In genomic region chr14:103629503-103630121, GRCh38 we compare ENCODE assay signal across 1 cellular context.
TF ChIP-seq lines count a peak whose summit lies in the region.

No MANE protein-coding gene starts in this region.

TF ChIP-seq in HepG2, 621 proteins besides CTCF, POLR2A, EP300 and RAD21 (continued from another document):
- TF ChIP-seq ZNF513 (CRISPR knock-in tag; conservative IDR thresholded peaks at IDR 0.05) (no peak), AGO2 (optimal IDR thresholded peaks at IDR 0.05; ENCODE audit: low read depth, low read length) (peak; percentile 48), TEAD3 (CRISPR knock-in tag; optimal IDR thresholded peaks at IDR 0.05; ENCODE audit: borderline replicate concordance) (peak; percentile 7), SIN3A (IDR thresholded peaks at IDR 0.05; ENCODE audit: borderline replicate concordance, low read depth, low read length) (peak; percentile 37; the same call in 1 of the 2 replicates), ZNF235 (CRISPR knock-in tag; IDR thresholded peaks at IDR 0.05; ENCODE audit: borderline replicate concordance) (0 out of 2 replicates have a peak, but pooled peaks have one; percentile 10), SAP130 (CRISPR knock-in tag; IDR thresholded peaks at IDR 0.05; ENCODE audit: low read depth) (peak; percentile 54; the same call in 1 of the 2 replicates), ZNF704 (CRISPR knock-in tag; IDR thresholded peaks at IDR 0.05; ENCODE audit: borderline replicate concordance) (no peak), MEF2D (CRISPR knock-in tag; IDR thresholded peaks at IDR 0.05) (no peak), KAT8 (CRISPR knock-in tag; IDR thresholded peaks at IDR 0.05) (no peak), IRF9 (CRISPR knock-in tag; IDR thresholded peaks at IDR 0.05; ENCODE audit: borderline replicate concordance) (peak; percentile 64; the same call in 1 of the 2 replicates), ZNF878 (CRISPR knock-in tag; IDR thresholded peaks at IDR 0.05) (0 out of 2 replicates have a peak, but pooled peaks have one; percentile 31), ZNF451 (CRISPR knock-in tag; IDR thresholded peaks at IDR 0.05) (peak; percentile 1; the same call in 1 of the 2 replicates), ZNF775 (CRISPR knock-in tag; IDR thresholded peaks at IDR 0.05; ENCODE audit: borderline replicate concordance) (no peak), ZBTB1 (CRISPR knock-in tag; IDR thresholded peaks at IDR 0.05; ENCODE audit: borderline replicate concordance) (no peak), TCF12 (IDR thresholded peaks at IDR 0.05) (no peak), TCF12 (CRISPR knock-in tag; IDR thresholded peaks at IDR 0.05) (peak; percentile 11; the same call in 1 of the 2 replicates), ADNP (CRISPR knock-in tag; IDR thresholded peaks at IDR 0.05) (no peak)
- TF ChIP-seq, protein P1, sequence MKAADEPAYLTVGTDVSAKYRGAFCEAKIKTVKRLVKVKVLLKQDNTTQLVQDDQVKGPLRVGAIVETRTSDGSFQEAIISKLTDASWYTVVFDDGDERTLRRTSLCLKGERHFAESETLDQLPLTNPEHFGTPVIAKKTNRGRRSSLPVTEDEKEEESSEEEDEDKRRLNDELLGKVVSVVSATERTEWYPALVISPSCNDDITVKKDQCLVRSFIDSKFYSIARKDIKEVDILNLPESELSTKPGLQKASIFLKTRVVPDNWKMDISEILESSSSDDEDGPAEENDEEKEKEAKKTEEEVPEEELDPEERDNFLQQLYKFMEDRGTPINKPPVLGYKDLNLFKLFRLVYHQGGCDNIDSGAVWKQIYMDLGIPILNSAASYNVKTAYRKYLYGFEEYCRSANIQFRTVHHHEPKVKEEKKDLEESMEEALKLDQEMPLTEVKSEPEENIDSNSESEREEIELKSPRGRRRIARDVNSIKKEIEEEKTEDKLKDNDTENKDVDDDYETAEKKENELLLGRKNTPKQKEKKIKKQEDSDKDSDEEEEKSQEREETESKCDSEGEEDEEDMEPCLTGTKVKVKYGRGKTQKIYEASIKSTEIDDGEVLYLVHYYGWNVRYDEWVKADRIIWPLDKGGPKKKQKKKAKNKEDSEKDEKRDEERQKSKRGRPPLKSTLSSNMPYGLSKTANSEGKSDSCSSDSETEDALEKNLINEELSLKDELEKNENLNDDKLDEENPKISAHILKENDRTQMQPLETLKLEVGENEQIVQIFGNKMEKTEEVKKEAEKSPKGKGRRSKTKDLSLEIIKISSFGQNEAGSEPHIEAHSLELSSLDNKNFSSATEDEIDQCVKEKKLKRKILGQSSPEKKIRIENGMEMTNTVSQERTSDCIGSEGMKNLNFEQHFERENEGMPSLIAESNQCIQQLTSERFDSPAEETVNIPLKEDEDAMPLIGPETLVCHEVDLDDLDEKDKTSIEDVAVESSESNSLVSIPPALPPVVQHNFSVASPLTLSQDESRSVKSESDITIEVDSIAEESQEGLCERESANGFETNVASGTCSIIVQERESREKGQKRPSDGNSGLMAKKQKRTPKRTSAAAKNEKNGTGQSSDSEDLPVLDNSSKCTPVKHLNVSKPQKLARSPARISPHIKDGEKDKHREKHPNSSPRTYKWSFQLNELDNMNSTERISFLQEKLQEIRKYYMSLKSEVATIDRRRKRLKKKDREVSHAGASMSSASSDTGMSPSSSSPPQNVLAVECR (CRISPR knock-in tag; IDR thresholded peaks at IDR 0.05; ENCODE audit: borderline replicate concordance) = peak; percentile 62
- TF ChIP-seq, protein P2, sequence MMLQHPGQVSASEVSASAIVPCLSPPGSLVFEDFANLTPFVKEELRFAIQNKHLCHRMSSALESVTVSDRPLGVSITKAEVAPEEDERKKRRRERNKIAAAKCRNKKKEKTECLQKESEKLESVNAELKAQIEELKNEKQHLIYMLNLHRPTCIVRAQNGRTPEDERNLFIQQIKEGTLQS (CRISPR knock-in tag; IDR thresholded peaks at IDR 0.05) = 0 out of 2 replicates have a peak, but pooled peaks have one; percentile 15
